Comparison of ENCODE assay signal across 20 cellular contexts in the genomic region with DNA sequence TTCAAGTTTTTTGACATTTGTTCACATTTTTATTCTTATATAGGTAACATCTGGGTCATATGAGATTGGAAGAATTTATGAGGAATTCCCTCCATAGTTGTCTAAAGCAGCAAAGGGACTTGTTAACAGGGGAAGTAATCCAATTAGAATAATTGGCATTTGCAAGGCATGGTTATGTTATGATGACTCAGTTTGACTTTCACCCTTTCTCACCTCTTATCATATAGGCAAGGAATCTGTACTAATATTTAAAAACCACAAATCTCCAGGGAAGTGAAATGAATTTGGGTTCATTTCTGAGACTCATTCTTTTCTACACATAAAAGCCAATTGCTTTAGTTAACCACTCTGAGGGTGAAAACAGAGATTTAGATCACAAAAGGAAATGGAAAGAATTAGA.
DNase-seq lines count a peak whose midpoint lies in the region; ATAC-seq, FAIRE-seq and TF ChIP-seq lines count a peak whose summit lies in the region.
"Had no signal": no experiment of that assay in that cellular context is flagged by ENCODE, and none has a peak within 500 bp of the region (broad histone marks: within the 10 kb centered on the region; RNA-seq: fewer than 3 reads in every experiment).

No MANE protein-coding gene starts in this region.

- CTCF ChIA-PET in activated CD4-positive, alpha-beta T cell treated with anti-CD3 and anti-CD28 coated beads for 36 hours (lab: Charles Lee): no interaction called here

- no peaks in the 10 kb centered on the region for H3K27me3 ChIP-seq in bronchial epithelial cell (ENCODE audit: control insufficient read depth, insufficient read depth, low read length)
- H3K27me3 ChIP-seq in right cardiac atrium (ENCODE audit: control insufficient read depth, insufficient read depth): no peaks in the 10 kb centered on the region
- H3K27me3 ChIP-seq in colonic mucosa: no peaks in the 10 kb centered on the region

- H3K9me3 ChIP-seq in right cardiac atrium (ENCODE audit: control insufficient read depth, low read length) (no peaks in the 10 kb centered on the region), colonic mucosa (no peaks in the 10 kb centered on the region)
- H3K9me3 ChIP-seq: A549 had no signal

- H3K4me1 Mint-ChIP-seq in activated CD4-positive, alpha-beta T cell treated with anti-CD3 and anti-CD28 coated beads for 36 hours: no peaks in the 10 kb centered on the region
- H3K4me1 Mint-ChIP-seq: B cell; CD4-positive, alpha-beta memory T cell; H9 had no signal

- H3K9ac ChIP-seq in colonic mucosa (ENCODE audit: low read depth in 2 of 2, low read length in 2 of 2): no peak overlapping the region

- H3K27ac ChIP-seq in right cardiac atrium (ENCODE audit: low read length) (no peak overlapping the region), colonic mucosa (no peak overlapping the region)
- H3K27ac ChIP-seq: A549, PC-9 had no signal

- ATAC-seq in activated CD4-positive, alpha-beta T cell treated with anti-CD3 and anti-CD28 coated beads for 36 hours: no peak
- no peak for ATAC-seq in right cardiac atrium
- ATAC-seq: A549, K562 had no signal

- intact Hi-C loops in activated CD4-positive, alpha-beta T cell treated with anti-CD3 and anti-CD28 coated beads for 36 hours (cut with DNase I, micrococcal nuclease): no loop called here
- intact Hi-C loops in right cardiac atrium (cut with DNase I): no loop called here
- intact Hi-C loops in colonic mucosa (cut with DNase I): no loop called here

- H3K27ac Mint-ChIP-seq in activated CD4-positive, alpha-beta T cell treated with anti-CD3 and anti-CD28 coated beads for 36 hours: no peak overlapping the region
- H3K27ac Mint-ChIP-seq: B cell; CD4-positive, alpha-beta memory T cell; H9 had no signal

- POLR2A ChIA-PET in activated CD4-positive, alpha-beta T cell treated with anti-CD3 and anti-CD28 coated beads for 36 hours (lab: Charles Lee): no interaction called here

- H3K9me3 Mint-ChIP-seq in activated CD4-positive, alpha-beta T cell treated with anti-CD3 and anti-CD28 coated beads for 36 hours (ENCODE audit: low read depth): no peaks in the 10 kb centered on the region

- H3K4me3 ChIP-seq in bronchial epithelial cell (ENCODE audit: low read depth, low read length) (no peak overlapping the region), right cardiac atrium (ENCODE audit: low read length) (no peak overlapping the region), colonic mucosa (no peak overlapping the region)
- H3K4me3 ChIP-seq: A549, K562, PC-9 had no signal

- H3K36me3 Mint-ChIP-seq in activated CD4-positive, alpha-beta T cell treated with anti-CD3 and anti-CD28 coated beads for 36 hours (ENCODE audit: low read depth): no peaks in the 10 kb centered on the region
- H3K36me3 Mint-ChIP-seq: CD4-positive, alpha-beta memory T cell had no signal

- DNase-seq in AG08395 (ENCODE audit: low spot score): peak; percentile 3
- peak; percentile 9 for DNase-seq in HS-5 (ENCODE audit: low read depth)
- peak; percentile 60 for DNase-seq in bronchial epithelial cell (ENCODE audit: low read depth)
- DNase-seq in non-pigmented ciliary epithelial cell (ENCODE audit: low read depth): peak; percentile 15
- DNase-seq in activated CD4-positive, alpha-beta T cell treated with anti-CD3 and anti-CD28 coated beads for 36 hours: no peak
- DNase-seq in right cardiac atrium: no peak
- DNase-seq in NCI-H1092 (lab: John Stamatoyannopoulos, UW): no peak
- DNase-seq in colonic mucosa: no peak
- DNase-seq: Calu3; CD4-positive, alpha-beta memory T cell; DMS53; H9; MV-4-11; NCI-H1417 treated with DMSO at 0.1 percent for 48 hours; NCI-H2029; NCI-H2171 treated with DMSO at 0.1 percent for 48 hours; PC-9 had no signal

- FAIRE-seq in bronchial epithelial cell (lab: Jason Lieb, UNC): no peak
- FAIRE-seq: A549, K562 had no signal

- no peaks in the 10 kb centered on the region for H3K4me1 ChIP-seq in right cardiac atrium (ENCODE audit: control insufficient read depth, insufficient read depth, low read length)
- no peaks in the 10 kb centered on the region for H3K4me1 ChIP-seq in colonic mucosa
- H3K4me1 ChIP-seq: A549 had no signal

- peaks cover 4% of the 10 kb centered on the region for H3K27me3 Mint-ChIP-seq in activated CD4-positive, alpha-beta T cell treated with anti-CD3 and anti-CD28 coated beads for 36 hours
- H3K27me3 Mint-ChIP-seq: B cell had no signal

- H3K4me3 Mint-ChIP-seq in activated CD4-positive, alpha-beta T cell treated with anti-CD3 and anti-CD28 coated beads for 36 hours: no peak overlapping the region
- H3K4me3 Mint-ChIP-seq: B cell; CD4-positive, alpha-beta memory T cell; H9 had no signal

- H3K36me3 ChIP-seq in bronchial epithelial cell (ENCODE audit: control insufficient read depth, insufficient read depth, low read length) (no peaks in the 10 kb centered on the region), colonic mucosa (no peaks in the 10 kb centered on the region)

- TF ChIP-seq CTCF in bronchial epithelial cell (IDR thresholded peaks at IDR 0.05; ENCODE audit: insufficient read depth, low read length, severe bottlenecking) (no peak), colonic mucosa (IDR thresholded peaks at IDR 0.05) (no peak)

Comparison
In these comparisons a context has a peak if more than half of its experiments do, and no peak if none do; other contexts are left out.
1. DNase-seq: peak in AG08395 (single experiment), HS-5 (single experiment), bronchial epithelial cell (single experiment) and non-pigmented ciliary epithelial cell (single experiment); none in activated CD4-positive, alpha-beta T cell treated with anti-CD3 and anti-CD28 coated beads for 36 hours (single experiment), right cardiac atrium (0 of 3), NCI-H1092 (single experiment) and colonic mucosa (single experiment).